Comparison of ENCODE assay signal across 12 cellular contexts in the genomic region with DNA sequence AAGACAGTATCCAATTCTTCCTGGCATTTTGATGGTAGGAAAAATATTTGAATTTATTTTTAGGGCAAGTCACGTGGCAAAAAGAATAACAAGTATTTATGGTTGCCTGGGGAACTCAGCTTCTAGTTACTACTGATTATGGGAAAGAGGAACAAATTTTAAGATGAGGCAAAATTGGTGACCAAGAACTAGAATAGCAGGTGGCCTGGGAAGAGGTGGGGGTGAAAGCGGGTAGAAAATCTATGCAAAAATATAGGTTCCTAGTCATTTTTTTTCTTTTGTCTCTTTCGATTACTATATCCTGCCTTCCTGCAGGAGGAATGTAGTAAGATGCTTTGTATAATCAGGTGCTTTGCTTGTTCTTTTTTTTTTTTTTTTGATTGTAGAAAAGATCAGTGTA. TPM values are rescaled to one million over a fixed set of nuclear protein-coding genes. Genes with fewer than 3 reads are reported as not detected.
DNase-seq lines count a peak whose midpoint lies in the region; ATAC-seq, FAIRE-seq and TF ChIP-seq lines count a peak whose summit lies in the region.
"Had no signal": no experiment of that assay in that cellular context is flagged by ENCODE, and none has a peak within 500 bp of the region (broad histone marks: within the 10 kb centered on the region; RNA-seq: fewer than 3 reads in every experiment).

No MANE protein-coding gene starts in this region.

- TF ChIP-seq CTCF in GM10248 (IDR thresholded peaks at IDR 0.05; ENCODE audit: control extremely low read depth, extremely low read depth, low read depth, missing control alignments) (no peak), pancreas (IDR thresholded peaks at IDR 0.05) (no peak)

- DNase-seq in GM10248 (ENCODE audit: extremely low spot score) (peak; percentile 26), MV-4-11 (lab: John Stamatoyannopoulos, UW) (peak; percentile 64), NCI-H1694 (lab: John Stamatoyannopoulos, UW) (no peak), NCI-H146 treated with DMSO at 0.1 percent for 48 hours (lab: John Stamatoyannopoulos, UW; ENCODE audit: unreplicated experiment) (no peak), HUDEP-2 (lab: John Stamatoyannopoulos, UW; ENCODE audit: unreplicated experiment in 76 of 76) (no peak), pancreas (no peak)
- DNase-seq: midbrain; stimulated activated CD4-positive, alpha-beta T cell treated with anti-CD3 and anti-CD28 coated beads, Interleukin-12 subunit alpha, Interleukin-12 subunit beta, amount 100 ng/mL, for 4 hours had no signal

- H3K36me3 ChIP-seq in pancreas = no peaks in the 10 kb centered on the region
- H3K36me3 ChIP-seq: Peyer's patch had no signal

- intact Hi-C loops in pancreas (cut with DNase I) = no loop called here

- no peaks in the 10 kb centered on the region for H3K9me3 ChIP-seq in pancreas
- H3K9me3 ChIP-seq: Peyer's patch had no signal

- H3K4me1 ChIP-seq in pancreas = no peaks in the 10 kb centered on the region

- no peak overlapping the region for H3K4me3 ChIP-seq in pancreas
- H3K4me3 ChIP-seq: Peyer's patch had no signal

- 73 to 81% methylated on average over 3 of the region's 3 CpGs for WGBS in pancreas, 2 donors

- CTCF ChIA-PET in GM10248 (lab: Yijun Ruan, JAX) = interaction anchor here (1.0 to 6.2 kb wide), 9 partner anchors 12 to 90 kb away, joined by 3 to 82 read pairs (median 7); partner anchors contain the start of genes ENTPD1 and TCTN3

- FAIRE-seq in pancreas (lab: Jason Lieb, UNC) = no peak

- POLR2A ChIA-PET in GM10248 (lab: Yijun Ruan, JAX) = interaction anchor here (0.7 to 5.9 kb wide), 5 partner anchors 9 to 510 kb away, joined by 3 to 47 read pairs (median 3); partner anchors contain the start of gene ENTPD1

- ATAC-seq in GM19328 (IDR thresholded peaks at IDR 0.05; ENCODE audit: unreplicated experiment) (peak; percentile 52), HG02938 (IDR thresholded peaks at IDR 0.05; ENCODE audit: unreplicated experiment) (peak; percentile 70), pancreas (no peak)

- H3K27ac ChIP-seq in pancreas = no peak overlapping the region
- H3K27ac ChIP-seq: C4-2B had no signal

- H3K27me3 ChIP-seq in pancreas = no peaks in the 10 kb centered on the region
- H3K27me3 ChIP-seq: Peyer's patch had no signal

RNA-seq across cellular contexts. Expression of gene ENTPD1, which starts 27.8 kb away (rescaled TPM):
- total RNA-seq in pancreas = 10 to 100 TPM in 1 of 6 donors, 1 to 10 TPM in 4, under 1 TPM in 1; 0.67 to 10.9 (median 1.6) TPM
- polyA plus RNA-seq in pancreas = 1 to 10 TPM; 1.8 TPM

Comparison
In these comparisons a context has a peak if more than half of its experiments do, and no peak if none do; other contexts are left out.
1. DNase-seq: peak in GM10248 (single experiment) and MV-4-11 (single experiment); none in NCI-H1694 (single experiment), NCI-H146 treated with DMSO at 0.1 percent for 48 hours (single experiment), HUDEP-2 (0 of 76) and pancreas (0 of 6).
2. ATAC-seq: peak in GM19328 (single experiment) and HG02938 (single experiment); none in pancreas (0 of 4).